Comparison of ENCODE assay signal across 35 cellular contexts in genomic region chr12:52413787-52414345, GRCh38. TPM values are rescaled to one million over a fixed set of nuclear protein-coding genes. Genes with fewer than 3 reads are reported as not detected.
A peak's percentile ranks its signal among the peaks of the same experiment; 100 is the strongest.
DNase-seq lines count a peak whose midpoint lies in the region; ATAC-seq and TF ChIP-seq lines count a peak whose summit lies in the region.
"Had no signal": no experiment of that assay in that cellular context is flagged by ENCODE, and none has a peak within 500 bp of the region (broad histone marks: within the 10 kb centered on the region; RNA-seq: fewer than 3 reads in every experiment).

No MANE protein-coding gene starts in this region.

- DNase-seq in WTC11 (ENCODE audit: low spot score) (peak; percentile 43), mesenchymal stem cell (no peak), SHP77 treated with DMSO at 0.1 percent for 48 hours (lab: John Stamatoyannopoulos, UW) (no peak), cerebellum (ENCODE audit: low spot score) (no peak)
- DNase-seq in effector memory CD4-positive, alpha-beta T cell: no peak
- DNase-seq: activated CD4-positive, alpha-beta T cell treated with anti-CD3 and anti-CD28 coated beads for 36 hours; activated CD8-positive, alpha-beta memory T cell treated with anti-CD3 and anti-CD28 coated beads, Interleukin-2, amount 50 U/mL, for 48 hours; activated CD8-positive, alpha-beta T cell treated with anti-CD3 and anti-CD28 coated beads for 36 hours; activated naive CD4-positive, alpha-beta T cell treated with Interleukin-2 at 50 U/mL for 16 hours; caudate nucleus; dermis blood vessel endothelial cell; DMS153; esophagus squamous epithelium; foreskin keratinocyte; GM23248; heart right ventricle; left cardiac atrium; NCI-H1105 treated with DMSO at 0.1 percent for 48 hours; NCI-H2029 treated with DMSO at 0.1 percent for 48 hours; NCI-H2227 treated with DMSO at 0.1 percent for 48 hours; NCI-H526 treated with DMSO at 0.1 percent for 48 hours; sigmoid colon; stimulated activated CD4-positive, alpha-beta T cell treated with anti-CD3 and anti-CD28 coated beads, Interleukin-4, amount 100 ng/mL, for 1 hour; SW 1271 had no signal

- H2BK12ac ChIP-seq in mesenchymal stem cell (ENCODE audit: low read length in 2 of 2): no peak overlapping the region

- no peak overlapping the region for H3K23ac ChIP-seq in mesenchymal stem cell (ENCODE audit: low read length in 2 of 2)

- H3K27me3 Mint-ChIP-seq in WTC11 (ENCODE audit: low read depth): no peaks in the 10 kb centered on the region
- H3K27me3 Mint-ChIP-seq: activated CD4-positive, alpha-beta T cell treated with anti-CD3 and anti-CD28 coated beads for 36 hours had no signal

- H4K91ac ChIP-seq in mesenchymal stem cell (ENCODE audit: low read length): peak overlapping the region; percentile 52

- H4K8ac ChIP-seq in mesenchymal stem cell (ENCODE audit: low read length): no peak overlapping the region

- no peak overlapping the region for H3K27ac ChIP-seq in mesenchymal stem cell (ENCODE audit: low read length, poor library complexity, severe bottlenecking)
- H3K27ac ChIP-seq in effector memory CD4-positive, alpha-beta T cell (ENCODE audit: insufficient read depth, low read length, poor library complexity, severe bottlenecking): no peak overlapping the region
- H3K27ac ChIP-seq: BLaER1 treated with 17β-estradiol and CSF1 and Interleukin-3, amounts not matched to agents 10 nM and 100 nM; foreskin keratinocyte; GM23248; heart right ventricle; sigmoid colon; tibial nerve had no signal

- H3K9me3 ChIP-seq in mesenchymal stem cell (ENCODE audit: control insufficient read depth, low read length): no peaks in the 10 kb centered on the region
- no peaks in the 10 kb centered on the region for H3K9me3 ChIP-seq in effector memory CD4-positive, alpha-beta T cell (ENCODE audit: control insufficient read depth, low read length)
- H3K9me3 ChIP-seq: BLaER1 treated with 17β-estradiol and CSF1 and Interleukin-3, amounts not matched to agents 10 nM and 100 nM; esophagus squamous epithelium; heart right ventricle; sigmoid colon; tibial nerve had no signal

- TF ChIP-seq CTCF in GM12873 (IDR thresholded peaks at IDR 0.05; ENCODE audit: insufficient read depth, low read depth, low read length, missing control alignments) (peak; percentile 15), WTC11 (IDR thresholded peaks at IDR 0.05) (no peak)

- peaks cover 3% of the 10 kb centered on the region; the same call in 1 of the 2 replicates for H3K36me3 Mint-ChIP-seq in WTC11
- H3K36me3 Mint-ChIP-seq: natural killer cell treated with Interleukin-12 subunit alpha and Interleukin-12 subunit beta and Interleukin-15 and Interleukin-18, amount 100 ng/mL, for 72 hours had no signal

- no peak overlapping the region for H3K18ac ChIP-seq in mesenchymal stem cell (ENCODE audit: low read depth in 1 of 2, low read length in 2 of 2)

- H2AFZ ChIP-seq in mesenchymal stem cell (ENCODE audit: low read depth, low read length): no peak overlapping the region
- H2AFZ ChIP-seq: GM23248 had no signal

- 65% methylated on average over 8 of the region's 8 CpGs for WGBS in mesenchymal stem cell

- no peak overlapping the region for H3K27ac Mint-ChIP-seq in WTC11
- H3K27ac Mint-ChIP-seq: activated CD4-positive, alpha-beta T cell treated with anti-CD3 and anti-CD28 coated beads for 36 hours; activated CD8-positive, alpha-beta T cell treated with anti-CD3 and anti-CD28 coated beads for 36 hours; activated T-helper 1 cell treated with anti-CD3 and anti-CD28 coated beads, Interleukin-12 subunit alpha, Interleukin-12 subunit beta, Interleukin-2, Interleukin-4 antibody, amounts not matched to agents 30 ng/mL and 10 ng/mL and 1 ng/mL, durations not matched to agents 14 hours and 24 hours and 36 hours; natural killer cell treated with Interleukin-12 subunit alpha and Interleukin-12 subunit beta and Interleukin-15 and Interleukin-18, amount 100 ng/mL, for 72 hours had no signal

- TF ChIP-seq EP300 in Ishikawa (IDR thresholded peaks at IDR 0.05; ENCODE audit: borderline replicate concordance): no peak

- no peak overlapping the region for H3K9ac ChIP-seq in mesenchymal stem cell (ENCODE audit: low read length)
- H3K9ac ChIP-seq: BLaER1 treated with 17β-estradiol and CSF1 and Interleukin-3, amounts not matched to agents 10 nM and 100 nM; GM23248 had no signal

- H3K4me2 ChIP-seq in mesenchymal stem cell (ENCODE audit: low read length, poor library complexity, severe bottlenecking): no peak overlapping the region
- H3K4me2 ChIP-seq: BLaER1 treated with 17β-estradiol and CSF1 and Interleukin-3, amounts not matched to agents 10 nM and 100 nM had no signal

- no peak overlapping the region for H2BK5ac ChIP-seq in mesenchymal stem cell (ENCODE audit: low read depth, low read length, poor library complexity, severe bottlenecking)

- no peaks in the 10 kb centered on the region for H3K36me3 ChIP-seq in mesenchymal stem cell (ENCODE audit: control insufficient read depth in 1 of 2, insufficient read depth in 2 of 2, low read depth in 1 of 2, low read length in 2 of 2)
- no peaks in the 10 kb centered on the region for H3K36me3 ChIP-seq in effector memory CD4-positive, alpha-beta T cell (ENCODE audit: control insufficient read depth, insufficient read depth, low read length)
- H3K36me3 ChIP-seq: BLaER1 treated with 17β-estradiol and CSF1 and Interleukin-3, amounts not matched to agents 10 nM and 100 nM; esophagus squamous epithelium; heart right ventricle; sigmoid colon; tibial nerve had no signal

- H3K4me3 Mint-ChIP-seq in WTC11: no peak overlapping the region
- H3K4me3 Mint-ChIP-seq: activated CD4-positive, alpha-beta T cell treated with anti-CD3 and anti-CD28 coated beads for 36 hours; activated CD8-positive, alpha-beta T cell treated with anti-CD3 and anti-CD28 coated beads for 36 hours; activated T-helper 1 cell treated with anti-CD3 and anti-CD28 coated beads, Interleukin-12 subunit alpha, Interleukin-12 subunit beta, Interleukin-2, Interleukin-4 antibody, amounts not matched to agents 30 ng/mL and 10 ng/mL and 1 ng/mL, durations not matched to agents 14 hours and 24 hours and 36 hours; natural killer cell treated with Interleukin-12 subunit alpha and Interleukin-12 subunit beta and Interleukin-15 and Interleukin-18, amount 100 ng/mL, for 72 hours had no signal

- H3K4me3 ChIP-seq in mesenchymal stem cell (ENCODE audit: insufficient read depth in 1 of 2, low read depth in 1 of 2, low read length in 2 of 2): no peak overlapping the region
- no peak overlapping the region for H3K4me3 ChIP-seq in effector memory CD4-positive, alpha-beta T cell (ENCODE audit: insufficient read depth, low read depth, low read length, poor library complexity, severe bottlenecking)
- H3K4me3 ChIP-seq: BLaER1 treated with 17β-estradiol and CSF1 and Interleukin-3, amounts not matched to agents 10 nM and 100 nM; esophagus squamous epithelium; GM23248; heart right ventricle; sigmoid colon; tibial nerve had no signal

- POLR2A ChIA-PET in WTC11 (lab: Charles Lee): no interaction called here

- H3K14ac ChIP-seq in mesenchymal stem cell (ENCODE audit: low read length in 2 of 2): no peak overlapping the region

- peaks cover 2% of the 10 kb centered on the region for H3K4me1 ChIP-seq in mesenchymal stem cell (ENCODE audit: control insufficient read depth, insufficient read depth, low read depth, low read length)
- H3K4me1 ChIP-seq in effector memory CD4-positive, alpha-beta T cell (ENCODE audit: control insufficient read depth, insufficient read depth, low read length, poor library complexity, severe bottlenecking): no peaks in the 10 kb centered on the region

- CTCF ChIA-PET in WTC11 (lab: Charles Lee): interaction anchor here (0.5 to 5.4 kb wide), 27 partner anchors 9 to 475 kb away, joined by 3 to 35 read pairs (median 4); no protein-coding TSS in a partner anchor

- peaks cover 7% of the 10 kb centered on the region for H3K9me3 Mint-ChIP-seq in WTC11
- H3K9me3 Mint-ChIP-seq: activated CD8-positive, alpha-beta T cell treated with anti-CD3 and anti-CD28 coated beads for 36 hours; activated T-helper 1 cell treated with anti-CD3 and anti-CD28 coated beads, Interleukin-12 subunit alpha, Interleukin-12 subunit beta, Interleukin-2, Interleukin-4 antibody, amounts not matched to agents 30 ng/mL and 10 ng/mL and 1 ng/mL, durations not matched to agents 14 hours and 24 hours and 36 hours; natural killer cell treated with Interleukin-12 subunit alpha and Interleukin-12 subunit beta and Interleukin-15 and Interleukin-18, amount 100 ng/mL, for 72 hours had no signal

- H3K79me1 ChIP-seq in mesenchymal stem cell (replicated peaks; ENCODE audit: low read length, poor library complexity, severe bottlenecking): no peaks in the 10 kb centered on the region

- H2BK120ac ChIP-seq in mesenchymal stem cell (ENCODE audit: low read depth, low read length): no peak overlapping the region

- H3K4ac ChIP-seq in mesenchymal stem cell (ENCODE audit: low read depth in 1 of 2, low read length in 2 of 2): no peak overlapping the region

- no peak for TF ChIP-seq RAD21 in Ishikawa (IDR thresholded peaks at IDR 0.05; ENCODE audit: low read depth)

- ATAC-seq in WTC11: peak; percentile 80
- no peak for ATAC-seq in GM18867 (IDR thresholded peaks at IDR 0.05; ENCODE audit: unreplicated experiment)
- ATAC-seq: activated CD4-positive, alpha-beta T cell treated with anti-CD3 and anti-CD28 coated beads for 36 hours; activated CD8-positive, alpha-beta T cell treated with anti-CD3 and anti-CD28 coated beads for 36 hours; foreskin keratinocyte; heart right ventricle; left cardiac atrium; natural killer cell treated with Interleukin-12 subunit alpha and Interleukin-12 subunit beta and Interleukin-15 and Interleukin-18, amount 100 ng/mL, for 72 hours had no signal

- peaks cover 21 to 26% of the 10 kb centered on the region in 2 experiments for H3K27me3 ChIP-seq in mesenchymal stem cell (ENCODE audit: control insufficient read depth in 1 of 2, insufficient read depth in 1 of 2, low read length in 2 of 2)
- H3K27me3 ChIP-seq in effector memory CD4-positive, alpha-beta T cell (replicated peaks; ENCODE audit: control insufficient read depth, insufficient read depth, low read length, poor library complexity, severe bottlenecking): no peaks in the 10 kb centered on the region
- H3K27me3 ChIP-seq: BLaER1 treated with 17β-estradiol and CSF1 and Interleukin-3, amounts not matched to agents 10 nM and 100 nM; esophagus squamous epithelium; foreskin keratinocyte; sigmoid colon; tibial nerve had no signal

- H3K4me1 Mint-ChIP-seq in WTC11: peaks cover 9% of the 10 kb centered on the region
- H3K4me1 Mint-ChIP-seq: activated CD4-positive, alpha-beta T cell treated with anti-CD3 and anti-CD28 coated beads for 36 hours had no signal

- peak overlapping the region; percentile 5 for H2BK15ac ChIP-seq in mesenchymal stem cell (ENCODE audit: low read depth, poor library complexity, severe bottlenecking)

- no peak overlapping the region for H2AK5ac ChIP-seq in mesenchymal stem cell (ENCODE audit: low read length, severe bottlenecking)

RNA-seq across cellular contexts. Expression of gene KRT82, which starts 7.7 kb away (rescaled TPM):
- total RNA-seq in WTC11 (2021): not detected in 3 replicates
- polyA plus RNA-seq in mesenchymal stem cell (2013, experiment 1 of 2): not detected
- polyA plus RNA-seq in mesenchymal stem cell (2013, experiment 2 of 2): not detected
- not detected for total RNA-seq in cerebellum
- total RNA-seq: activated CD4-positive, alpha-beta T cell treated with anti-CD3 and anti-CD28 coated beads for 36 hours; activated CD8-positive, alpha-beta T cell treated with anti-CD3 and anti-CD28 coated beads for 36 hours; activated T-helper 1 cell treated with anti-CD3 and anti-CD28 coated beads, Interleukin-12 subunit alpha, Interleukin-12 subunit beta, Interleukin-2, Interleukin-4 antibody, amounts not matched to agents 30 ng/mL and 10 ng/mL and 1 ng/mL, durations not matched to agents 14 hours and 24 hours and 36 hours; dermis blood vessel endothelial cell; esophagus squamous epithelium; foreskin keratinocyte; GM23248; heart right ventricle; left cardiac atrium; lung microvascular endothelial cell; mucosa of gallbladder; natural killer cell treated with Interleukin-12 subunit alpha and Interleukin-12 subunit beta and Interleukin-15 and Interleukin-18, amount 100 ng/mL, for 72 hours; osteoblast; pulmonary artery endothelial cell; sigmoid colon; tibial nerve had no signal
- polyA plus RNA-seq: foreskin keratinocyte, GM23248, heart right ventricle had no signal

RNA-seq across cellular contexts. Expression of gene KRT75, which starts 20.3 kb away (rescaled TPM):
- total RNA-seq in WTC11 (2021) (not detected in 3 replicates), cerebellum (not detected)
- not detected for polyA plus RNA-seq in mesenchymal stem cell (2013, experiment 1 of 2)
- not detected for polyA plus RNA-seq in mesenchymal stem cell (2013, experiment 2 of 2)
- total RNA-seq: activated CD4-positive, alpha-beta T cell treated with anti-CD3 and anti-CD28 coated beads for 36 hours; activated CD8-positive, alpha-beta T cell treated with anti-CD3 and anti-CD28 coated beads for 36 hours; activated T-helper 1 cell treated with anti-CD3 and anti-CD28 coated beads, Interleukin-12 subunit alpha, Interleukin-12 subunit beta, Interleukin-2, Interleukin-4 antibody, amounts not matched to agents 30 ng/mL and 10 ng/mL and 1 ng/mL, durations not matched to agents 14 hours and 24 hours and 36 hours; dermis blood vessel endothelial cell; GM23248; heart right ventricle; left cardiac atrium; lung microvascular endothelial cell; mucosa of gallbladder; natural killer cell treated with Interleukin-12 subunit alpha and Interleukin-12 subunit beta and Interleukin-15 and Interleukin-18, amount 100 ng/mL, for 72 hours; pulmonary artery endothelial cell; sigmoid colon; tibial nerve had no signal
- polyA plus RNA-seq: GM23248, heart right ventricle had no signal

RNA-seq across cellular contexts. Expression of gene KRT84, which starts 28.4 kb away (rescaled TPM):
- total RNA-seq in WTC11 (2021) (not detected in 3 replicates), cerebellum (not detected)
- polyA plus RNA-seq in mesenchymal stem cell (2013, experiment 1 of 2): not detected
- polyA plus RNA-seq in mesenchymal stem cell (2013, experiment 2 of 2): not detected
- total RNA-seq: activated CD4-positive, alpha-beta T cell treated with anti-CD3 and anti-CD28 coated beads for 36 hours; activated CD8-positive, alpha-beta T cell treated with anti-CD3 and anti-CD28 coated beads for 36 hours; activated T-helper 1 cell treated with anti-CD3 and anti-CD28 coated beads, Interleukin-12 subunit alpha, Interleukin-12 subunit beta, Interleukin-2, Interleukin-4 antibody, amounts not matched to agents 30 ng/mL and 10 ng/mL and 1 ng/mL, durations not matched to agents 14 hours and 24 hours and 36 hours; dermis blood vessel endothelial cell; foreskin keratinocyte; GM23248; heart right ventricle; left cardiac atrium; lung microvascular endothelial cell; mucosa of gallbladder; natural killer cell treated with Interleukin-12 subunit alpha and Interleukin-12 subunit beta and Interleukin-15 and Interleukin-18, amount 100 ng/mL, for 72 hours; osteoblast; pulmonary artery endothelial cell; sigmoid colon; tibial nerve had no signal
- polyA plus RNA-seq: foreskin keratinocyte, GM23248, heart right ventricle, sigmoid colon had no signal

RNA-seq across cellular contexts. Expression of gene KRT6B, which starts 38.1 kb away (rescaled TPM):
- not detected in 3 replicates for total RNA-seq in WTC11 (2021)
- not detected for polyA plus RNA-seq in mesenchymal stem cell (2013, experiment 1 of 2)
- polyA plus RNA-seq in mesenchymal stem cell (2013, experiment 2 of 2): not detected
- total RNA-seq in cerebellum: not detected
- total RNA-seq: activated CD4-positive, alpha-beta T cell treated with anti-CD3 and anti-CD28 coated beads for 36 hours; activated CD8-positive, alpha-beta T cell treated with anti-CD3 and anti-CD28 coated beads for 36 hours; activated T-helper 1 cell treated with anti-CD3 and anti-CD28 coated beads, Interleukin-12 subunit alpha, Interleukin-12 subunit beta, Interleukin-2, Interleukin-4 antibody, amounts not matched to agents 30 ng/mL and 10 ng/mL and 1 ng/mL, durations not matched to agents 14 hours and 24 hours and 36 hours; GM23248; heart right ventricle; left cardiac atrium; lung microvascular endothelial cell; mucosa of gallbladder; natural killer cell treated with Interleukin-12 subunit alpha and Interleukin-12 subunit beta and Interleukin-15 and Interleukin-18, amount 100 ng/mL, for 72 hours; osteoblast; sigmoid colon; tibial nerve had no signal
- polyA plus RNA-seq: GM23248 had no signal

RNA-seq across cellular contexts. Expression of gene KRT85, which starts 46.6 kb away (rescaled TPM):
- total RNA-seq in WTC11 (2021) (not detected in 3 replicates), cerebellum (not detected)
- not detected for polyA plus RNA-seq in mesenchymal stem cell (2013, experiment 1 of 2)
- polyA plus RNA-seq in mesenchymal stem cell (2013, experiment 2 of 2): not detected
- total RNA-seq: activated CD4-positive, alpha-beta T cell treated with anti-CD3 and anti-CD28 coated beads for 36 hours; activated CD8-positive, alpha-beta T cell treated with anti-CD3 and anti-CD28 coated beads for 36 hours; activated T-helper 1 cell treated with anti-CD3 and anti-CD28 coated beads, Interleukin-12 subunit alpha, Interleukin-12 subunit beta, Interleukin-2, Interleukin-4 antibody, amounts not matched to agents 30 ng/mL and 10 ng/mL and 1 ng/mL, durations not matched to agents 14 hours and 24 hours and 36 hours; dermis blood vessel endothelial cell; esophagus squamous epithelium; foreskin keratinocyte; GM23248; heart right ventricle; left cardiac atrium; lung microvascular endothelial cell; mucosa of gallbladder; natural killer cell treated with Interleukin-12 subunit alpha and Interleukin-12 subunit beta and Interleukin-15 and Interleukin-18, amount 100 ng/mL, for 72 hours; osteoblast; sigmoid colon; tibial nerve had no signal
- polyA plus RNA-seq: foreskin keratinocyte, GM23248, heart right ventricle, sigmoid colon had no signal
